ENCODE assay signal across 8 cellular contexts in genomic region chr19:34962281-34962944, GRCh38. TPM values are rescaled to one million over a fixed set of nuclear protein-coding genes. Genes with fewer than 3 reads are reported as not detected.
A peak's percentile ranks its signal among the peaks of the same experiment; 100 is the strongest.
DNase-seq lines count a peak whose midpoint lies in the region; ATAC-seq and TF ChIP-seq lines count a peak whose summit lies in the region.

No MANE protein-coding gene starts in this region.

- H3K27me3 Mint-ChIP-seq in nephron progenitor cell (ENCODE audit: low read depth, poor library complexity) = peaks cover 22% of the 10 kb centered on the region

- DNase-seq in dorsolateral prefrontal cortex = no peak
- DNase-seq in nephron progenitor cell = no peak
- DNase-seq in AG08396 (ENCODE audit: low spot score) = no peak

- H3K4me2 ChIP-seq in DOHH2 (ENCODE audit: low read length) (peak overlapping the region; percentile 99), OCI-LY1 (ENCODE audit: low read length) (peak overlapping the region; percentile 90)

- H3K36me3 Mint-ChIP-seq in nephron progenitor cell (ENCODE audit: low read depth) = peaks cover 61% of the 10 kb centered on the region

- peaks cover 9% of the 10 kb centered on the region for H3K4me1 Mint-ChIP-seq in nephron progenitor cell

- peaks cover 19% of the 10 kb centered on the region for H3K4me1 ChIP-seq in DOHH2 (ENCODE audit: control insufficient read depth, low read length)
- H3K4me1 ChIP-seq in OCI-LY1 (ENCODE audit: insufficient read depth, low read length, severe bottlenecking) = peaks cover 17% of the 10 kb centered on the region

- H3K27me3 ChIP-seq in DOHH2 (ENCODE audit: control insufficient read depth, low read length) (no peaks in the 10 kb centered on the region), OCI-LY1 (ENCODE audit: insufficient read depth, low read length) (no peaks in the 10 kb centered on the region; the same call in 1 of the 2 replicates), dorsolateral prefrontal cortex (no peaks in the 10 kb centered on the region)

- H3K9me2 ChIP-seq in DOHH2 (replicated peaks; ENCODE audit: control insufficient read depth, low read length) = no peaks in the 10 kb centered on the region
- no peaks in the 10 kb centered on the region for H3K9me2 ChIP-seq in OCI-LY1 (ENCODE audit: low read depth, low read length)

- H3K27ac Mint-ChIP-seq in nephron progenitor cell = no peak overlapping the region

- H3K36me3 ChIP-seq in DOHH2 (ENCODE audit: control insufficient read depth, low read length) = peaks cover 41% of the 10 kb centered on the region
- peaks cover 39% of the 10 kb centered on the region for H3K36me3 ChIP-seq in OCI-LY1 (ENCODE audit: insufficient read depth, low read length)

- intact Hi-C loops in dorsolateral prefrontal cortex (cut with DNase I) = loop anchor here in 1 of 2 donors (5.0 kb wide), 1 partner anchor 35 kb away; the partner anchor contains the start of gene ZNF30

- H3F3A ChIP-seq in DOHH2 (ENCODE audit: control insufficient read depth, insufficient read depth) (peaks cover 2% of the 10 kb centered on the region; the same call in 1 of the 2 replicates), OCI-LY1 (ENCODE audit: insufficient read depth, low read length) (no peaks in the 10 kb centered on the region)

- TF ChIP-seq CTCF in DOHH2 (IDR thresholded peaks at IDR 0.05; ENCODE audit: low read depth, low read length, poor library complexity, severe bottlenecking) = no peak
- no peak for TF ChIP-seq CTCF in OCI-LY1 (IDR thresholded peaks at IDR 0.05; ENCODE audit: low read length)
- no peak for TF ChIP-seq CTCF in dorsolateral prefrontal cortex (IDR thresholded peaks at IDR 0.05 in 54 of 56, conservative IDR thresholded peaks at IDR 0.05 in 2 of 56; ENCODE audit: low read depth in 1 of 56, partially characterized antibody in 56 of 56)
- no peak for TF ChIP-seq CTCF in nephron progenitor cell (IDR thresholded peaks at IDR 0.05)

- no peak overlapping the region for H2AFZ ChIP-seq in OCI-LY1 (ENCODE audit: low read length)

- H3K4me3 ChIP-seq in DOHH2 (ENCODE audit: low read length) (peak overlapping the region; percentile 92), OCI-LY1 (ENCODE audit: low read depth, low read length, poor library complexity, severe bottlenecking) (peak overlapping the region; percentile 80), dorsolateral prefrontal cortex (peak overlapping the region in 56 of 59 donors; percentile 5 to 99 (median 90))

- H3K4me3 Mint-ChIP-seq in nephron progenitor cell = peak overlapping the region; percentile 88

- peak overlapping the region; percentile 72; the same call in 1 of the 2 replicates for H3K9ac ChIP-seq in OCI-LY1 (ENCODE audit: low read length)

- H3K9me3 Mint-ChIP-seq in nephron progenitor cell = peaks cover 84% of the 10 kb centered on the region

- no peaks in the 10 kb centered on the region for H4K20me1 ChIP-seq in DOHH2 (ENCODE audit: control insufficient read depth, insufficient read depth, low read depth, low read length)
- no peaks in the 10 kb centered on the region for H4K20me1 ChIP-seq in OCI-LY1 (ENCODE audit: insufficient read depth, low read length)

- H3K27ac ChIP-seq in DOHH2 (ENCODE audit: low read depth, low read length) (peak overlapping the region; percentile 51), OCI-LY1 (ENCODE audit: low read depth, low read length, poor library complexity, severe bottlenecking) (peak overlapping the region; percentile 57), dorsolateral prefrontal cortex (peak overlapping the region in 4 of 59 donors; percentile 2 to 87 (median 48))

- ATAC-seq in HG02973 (IDR thresholded peaks at IDR 0.05; ENCODE audit: unreplicated experiment) = no peak
- no peak for ATAC-seq in HG02885 (IDR thresholded peaks at IDR 0.05; ENCODE audit: poor library complexity, unreplicated experiment)
- no peak for ATAC-seq in HG03565 (IDR thresholded peaks at IDR 0.05; ENCODE audit: unreplicated experiment)

- peaks cover 28% of the 10 kb centered on the region for H3K79me2 ChIP-seq in DOHH2 (ENCODE audit: control insufficient read depth, low read length)
- no peaks in the 10 kb centered on the region for H3K79me2 ChIP-seq in OCI-LY1 (ENCODE audit: insufficient read depth, low read length)

- H3K9me3 ChIP-seq in DOHH2 (ENCODE audit: control insufficient read depth, insufficient read depth, low read length) (peaks cover 44% of the 10 kb centered on the region), OCI-LY1 (ENCODE audit: low read length) (peaks cover 28% of the 10 kb centered on the region)

RNA-seq across cellular contexts. Expression of gene ZNF792, which starts 1.6 kb away (rescaled TPM):
- total RNA-seq in dorsolateral prefrontal cortex = 1 to 10 TPM; 2.3 to 7.1 (median 4.5) TPM

RNA-seq across cellular contexts. Expression of gene ZNF30, which starts 35.7 kb away (rescaled TPM):
- total RNA-seq in dorsolateral prefrontal cortex = 10 to 100 TPM in 30 of 120 experiments, 1 to 10 TPM in 90; 4.8 to 17.3 (median 8.4) TPM

RNA-seq across cellular contexts. Expression of gene GRAMD1A, which starts 37.7 kb away (rescaled TPM):
- total RNA-seq in dorsolateral prefrontal cortex = 10 to 100 TPM; 38.8 to 93.6 (median 54.7) TPM
